1 cellular context compared by ENCODE assay signal in the genomic region with DNA sequence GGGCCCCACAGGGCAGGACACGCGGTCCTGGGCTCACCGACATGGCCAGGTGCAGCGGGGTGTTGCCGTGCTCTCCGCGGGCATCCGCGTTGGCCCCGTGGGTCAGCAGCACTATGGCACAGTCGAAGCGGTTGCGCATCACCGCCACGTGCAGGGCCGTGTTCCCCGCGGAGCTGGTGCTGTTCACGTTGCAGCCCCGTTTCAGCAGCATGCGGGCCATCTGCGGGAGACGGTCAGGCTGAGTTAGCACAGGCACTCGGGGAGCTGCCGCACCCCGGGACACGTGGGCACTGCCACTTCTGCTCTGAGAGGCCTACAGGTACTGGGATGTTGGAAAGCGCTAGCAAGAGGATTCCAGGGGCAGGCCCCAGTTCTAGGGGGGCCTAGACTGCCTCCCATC.
TF ChIP-seq lines count a peak whose summit lies in the region.

No MANE protein-coding gene starts in this region.

TF ChIP-seq in H1, 55 proteins besides CTCF, POLR2A, EP300 and RAD21:
- TF ChIP-seq, protein P1, sequence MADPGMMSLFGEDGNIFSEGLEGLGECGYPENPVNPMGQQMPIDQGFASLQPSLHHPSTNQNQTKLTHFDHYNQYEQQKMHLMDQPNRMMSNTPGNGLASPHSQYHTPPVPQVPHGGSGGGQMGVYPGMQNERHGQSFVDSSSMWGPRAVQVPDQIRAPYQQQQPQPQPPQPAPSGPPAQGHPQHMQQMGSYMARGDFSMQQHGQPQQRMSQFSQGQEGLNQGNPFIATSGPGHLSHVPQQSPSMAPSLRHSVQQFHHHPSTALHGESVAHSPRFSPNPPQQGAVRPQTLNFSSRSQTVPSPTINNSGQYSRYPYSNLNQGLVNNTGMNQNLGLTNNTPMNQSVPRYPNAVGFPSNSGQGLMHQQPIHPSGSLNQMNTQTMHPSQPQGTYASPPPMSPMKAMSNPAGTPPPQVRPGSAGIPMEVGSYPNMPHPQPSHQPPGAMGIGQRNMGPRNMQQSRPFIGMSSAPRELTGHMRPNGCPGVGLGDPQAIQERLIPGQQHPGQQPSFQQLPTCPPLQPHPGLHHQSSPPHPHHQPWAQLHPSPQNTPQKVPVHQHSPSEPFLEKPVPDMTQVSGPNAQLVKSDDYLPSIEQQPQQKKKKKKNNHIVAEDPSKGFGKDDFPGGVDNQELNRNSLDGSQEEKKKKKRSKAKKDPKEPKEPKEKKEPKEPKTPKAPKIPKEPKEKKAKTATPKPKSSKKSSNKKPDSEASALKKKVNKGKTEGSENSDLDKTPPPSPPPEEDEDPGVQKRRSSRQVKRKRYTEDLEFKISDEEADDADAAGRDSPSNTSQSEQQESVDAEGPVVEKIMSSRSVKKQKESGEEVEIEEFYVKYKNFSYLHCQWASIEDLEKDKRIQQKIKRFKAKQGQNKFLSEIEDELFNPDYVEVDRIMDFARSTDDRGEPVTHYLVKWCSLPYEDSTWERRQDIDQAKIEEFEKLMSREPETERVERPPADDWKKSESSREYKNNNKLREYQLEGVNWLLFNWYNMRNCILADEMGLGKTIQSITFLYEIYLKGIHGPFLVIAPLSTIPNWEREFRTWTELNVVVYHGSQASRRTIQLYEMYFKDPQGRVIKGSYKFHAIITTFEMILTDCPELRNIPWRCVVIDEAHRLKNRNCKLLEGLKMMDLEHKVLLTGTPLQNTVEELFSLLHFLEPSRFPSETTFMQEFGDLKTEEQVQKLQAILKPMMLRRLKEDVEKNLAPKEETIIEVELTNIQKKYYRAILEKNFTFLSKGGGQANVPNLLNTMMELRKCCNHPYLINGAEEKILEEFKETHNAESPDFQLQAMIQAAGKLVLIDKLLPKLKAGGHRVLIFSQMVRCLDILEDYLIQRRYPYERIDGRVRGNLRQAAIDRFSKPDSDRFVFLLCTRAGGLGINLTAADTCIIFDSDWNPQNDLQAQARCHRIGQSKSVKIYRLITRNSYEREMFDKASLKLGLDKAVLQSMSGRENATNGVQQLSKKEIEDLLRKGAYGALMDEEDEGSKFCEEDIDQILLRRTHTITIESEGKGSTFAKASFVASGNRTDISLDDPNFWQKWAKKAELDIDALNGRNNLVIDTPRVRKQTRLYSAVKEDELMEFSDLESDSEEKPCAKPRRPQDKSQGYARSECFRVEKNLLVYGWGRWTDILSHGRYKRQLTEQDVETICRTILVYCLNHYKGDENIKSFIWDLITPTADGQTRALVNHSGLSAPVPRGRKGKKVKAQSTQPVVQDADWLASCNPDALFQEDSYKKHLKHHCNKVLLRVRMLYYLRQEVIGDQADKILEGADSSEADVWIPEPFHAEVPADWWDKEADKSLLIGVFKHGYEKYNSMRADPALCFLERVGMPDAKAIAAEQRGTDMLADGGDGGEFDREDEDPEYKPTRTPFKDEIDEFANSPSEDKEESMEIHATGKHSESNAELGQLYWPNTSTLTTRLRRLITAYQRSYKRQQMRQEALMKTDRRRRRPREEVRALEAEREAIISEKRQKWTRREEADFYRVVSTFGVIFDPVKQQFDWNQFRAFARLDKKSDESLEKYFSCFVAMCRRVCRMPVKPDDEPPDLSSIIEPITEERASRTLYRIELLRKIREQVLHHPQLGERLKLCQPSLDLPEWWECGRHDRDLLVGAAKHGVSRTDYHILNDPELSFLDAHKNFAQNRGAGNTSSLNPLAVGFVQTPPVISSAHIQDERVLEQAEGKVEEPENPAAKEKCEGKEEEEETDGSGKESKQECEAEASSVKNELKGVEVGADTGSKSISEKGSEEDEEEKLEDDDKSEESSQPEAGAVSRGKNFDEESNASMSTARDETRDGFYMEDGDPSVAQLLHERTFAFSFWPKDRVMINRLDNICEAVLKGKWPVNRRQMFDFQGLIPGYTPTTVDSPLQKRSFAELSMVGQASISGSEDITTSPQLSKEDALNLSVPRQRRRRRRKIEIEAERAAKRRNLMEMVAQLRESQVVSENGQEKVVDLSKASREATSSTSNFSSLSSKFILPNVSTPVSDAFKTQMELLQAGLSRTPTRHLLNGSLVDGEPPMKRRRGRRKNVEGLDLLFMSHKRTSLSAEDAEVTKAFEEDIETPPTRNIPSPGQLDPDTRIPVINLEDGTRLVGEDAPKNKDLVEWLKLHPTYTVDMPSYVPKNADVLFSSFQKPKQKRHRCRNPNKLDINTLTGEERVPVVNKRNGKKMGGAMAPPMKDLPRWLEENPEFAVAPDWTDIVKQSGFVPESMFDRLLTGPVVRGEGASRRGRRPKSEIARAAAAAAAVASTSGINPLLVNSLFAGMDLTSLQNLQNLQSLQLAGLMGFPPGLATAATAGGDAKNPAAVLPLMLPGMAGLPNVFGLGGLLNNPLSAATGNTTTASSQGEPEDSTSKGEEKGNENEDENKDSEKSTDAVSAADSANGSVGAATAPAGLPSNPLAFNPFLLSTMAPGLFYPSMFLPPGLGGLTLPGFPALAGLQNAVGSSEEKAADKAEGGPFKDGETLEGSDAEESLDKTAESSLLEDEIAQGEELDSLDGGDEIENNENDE (IDR thresholded peaks at IDR 0.05; ENCODE audit: insufficient replicate concordance, low read length): no peak
- no peak for TF ChIP-seq JUN (IDR thresholded peaks at IDR 0.05; ENCODE audit: low read depth, low read length)
TF ChIP-seq in H1: peak in this region for 0.
